In genomic region chr4:70714061-70714468, GRCh38 we compare ENCODE assay signal across 9 cellular contexts. TPM values are rescaled to one million over a fixed set of nuclear protein-coding genes. Genes with fewer than 3 reads are reported as not detected.
DNase-seq lines count a peak whose midpoint lies in the region; ATAC-seq, FAIRE-seq and TF ChIP-seq lines count a peak whose summit lies in the region.
"Had no signal": no experiment of that assay in that cellular context is flagged by ENCODE, and none has a peak within 500 bp of the region (broad histone marks: within the 10 kb centered on the region; RNA-seq: fewer than 3 reads in every experiment).

No MANE protein-coding gene starts in this region.

- CTCF ChIA-PET in activated B cell treated with CpG ODN at 0.5 μM for 24 hours (lab: Charles Lee), result interaction anchor here (0.6 to 4.5 kb wide), 3 partner anchors 9 to 296 kb away, joined by 3 to 18 read pairs (median 8); no protein-coding TSS in a partner anchor
- CTCF ChIA-PET in activated CD4-positive, alpha-beta memory T cell treated with anti-CD3 and anti-CD28 coated beads, Interleukin-2, amount 10 ng/mL, durations not matched to agents 7 days and 5 days (lab: Charles Lee), result no interaction called here

- ATAC-seq in GM19438 (IDR thresholded peaks at IDR 0.05; ENCODE audit: low read depth, unreplicated experiment) (peak; percentile 17), HG03025 (IDR thresholded peaks at IDR 0.05; ENCODE audit: low FRiP score, unreplicated experiment) (peak; percentile 30), activated B cell treated with CpG ODN at 0.5 μM for 24 hours (ENCODE audit: low read depth) (peak; percentile 23)
- ATAC-seq in natural killer cell treated with Interleukin-12 subunit alpha and Interleukin-12 subunit beta and Interleukin-15 and Interleukin-18, amount 100 ng/mL, for 72 hours, result no peak

- 28 to 66% (median 45%) methylated on average over 3 of the region's 3 CpGs for WGBS in small intestine, 3 donors

- H3K4me3 ChIP-seq in small intestine (ENCODE audit: low read depth in 1 of 2, low read length in 2 of 2), result no peak overlapping the region
- H3K4me3 ChIP-seq in effector memory CD4-positive, alpha-beta T cell (ENCODE audit: insufficient read depth, low read depth, low read length, poor library complexity, severe bottlenecking), result no peak overlapping the region

- POLR2A ChIA-PET in activated B cell treated with CpG ODN at 0.5 μM for 24 hours (lab: Charles Lee), result interaction anchor here (0.8 to 4.8 kb wide), 4 partner anchors 9 to 59 kb away, joined by 3 to 49 read pairs (median 20); no protein-coding TSS in a partner anchor
- POLR2A ChIA-PET in activated CD4-positive, alpha-beta memory T cell treated with anti-CD3 and anti-CD28 coated beads, Interleukin-2, amount 10 ng/mL, durations not matched to agents 7 days and 5 days (lab: Charles Lee), result no interaction called here

- H3K4me1 Mint-ChIP-seq in activated B cell treated with CpG ODN at 0.5 μM for 24 hours, result peaks cover 61% of the 10 kb centered on the region
- H3K4me1 Mint-ChIP-seq in activated CD4-positive, alpha-beta memory T cell treated with anti-CD3 and anti-CD28 coated beads, Interleukin-2, amount 10 ng/mL, durations not matched to agents 7 days and 5 days, result peaks cover 8% of the 10 kb centered on the region
- H3K4me1 Mint-ChIP-seq in natural killer cell treated with Interleukin-12 subunit alpha and Interleukin-12 subunit beta and Interleukin-15 and Interleukin-18, amount 100 ng/mL, for 72 hours (ENCODE audit: low read depth in 2 of 2), result peaks cover 6 to 19% of the 10 kb centered on the region in 2 donors

- H3K27ac ChIP-seq in small intestine (ENCODE audit: low read depth in 1 of 2, low read length in 1 of 2), result no peak overlapping the region
- no peak overlapping the region for H3K27ac ChIP-seq in effector memory CD4-positive, alpha-beta T cell (ENCODE audit: insufficient read depth, low read length, poor library complexity, severe bottlenecking)

- H3K27me3 ChIP-seq in small intestine (ENCODE audit: control insufficient read depth in 2 of 2, insufficient read depth in 2 of 2, low read length in 2 of 2), result no peaks in the 10 kb centered on the region
- no peaks in the 10 kb centered on the region for H3K27me3 ChIP-seq in effector memory CD4-positive, alpha-beta T cell (replicated peaks; ENCODE audit: control insufficient read depth, insufficient read depth, low read length, poor library complexity, severe bottlenecking)

- H3K9me3 Mint-ChIP-seq in activated B cell treated with CpG ODN at 0.5 μM for 24 hours, result no peaks in the 10 kb centered on the region
- H3K9me3 Mint-ChIP-seq in activated CD4-positive, alpha-beta memory T cell treated with anti-CD3 and anti-CD28 coated beads, Interleukin-2, amount 10 ng/mL, durations not matched to agents 7 days and 5 days, result no peaks in the 10 kb centered on the region
- H3K9me3 Mint-ChIP-seq in natural killer cell treated with Interleukin-12 subunit alpha and Interleukin-12 subunit beta and Interleukin-15 and Interleukin-18, amount 100 ng/mL, for 72 hours, result no peaks in the 10 kb centered on the region

- peak overlapping the region; percentile 94 for H3K27ac Mint-ChIP-seq in activated B cell treated with CpG ODN at 0.5 μM for 24 hours
- H3K27ac Mint-ChIP-seq in activated CD4-positive, alpha-beta memory T cell treated with anti-CD3 and anti-CD28 coated beads, Interleukin-2, amount 10 ng/mL, durations not matched to agents 7 days and 5 days, result no peak overlapping the region
- H3K27ac Mint-ChIP-seq in natural killer cell treated with Interleukin-12 subunit alpha and Interleukin-12 subunit beta and Interleukin-15 and Interleukin-18, amount 100 ng/mL, for 72 hours, result no peak overlapping the region

- no peak for TF ChIP-seq CTCF in activated B cell treated with CpG ODN at 0.5 μM for 24 hours (IDR thresholded peaks at IDR 0.05)

- no peaks in the 10 kb centered on the region for H3K9me3 ChIP-seq in small intestine (ENCODE audit: control insufficient read depth, low read depth)
- H3K9me3 ChIP-seq in effector memory CD4-positive, alpha-beta T cell (ENCODE audit: control insufficient read depth, low read length), result no peaks in the 10 kb centered on the region

- FAIRE-seq in small intestine (lab: Jason Lieb, UNC), result no peak

- H3K36me3 ChIP-seq in small intestine (ENCODE audit: control insufficient read depth in 2 of 2, insufficient read depth in 2 of 2, low read length in 2 of 2), result no peaks in the 10 kb centered on the region
- no peaks in the 10 kb centered on the region for H3K36me3 ChIP-seq in effector memory CD4-positive, alpha-beta T cell (ENCODE audit: control insufficient read depth, insufficient read depth, low read length)

- no peaks in the 10 kb centered on the region for H3K36me3 Mint-ChIP-seq in activated B cell treated with CpG ODN at 0.5 μM for 24 hours (ENCODE audit: low read depth)
- H3K36me3 Mint-ChIP-seq in activated CD4-positive, alpha-beta memory T cell treated with anti-CD3 and anti-CD28 coated beads, Interleukin-2, amount 10 ng/mL, durations not matched to agents 7 days and 5 days (ENCODE audit: low read depth), result no peaks in the 10 kb centered on the region
- H3K36me3 Mint-ChIP-seq in natural killer cell treated with Interleukin-12 subunit alpha and Interleukin-12 subunit beta and Interleukin-15 and Interleukin-18, amount 100 ng/mL, for 72 hours, result no peaks in the 10 kb centered on the region

- DNase-seq in activated B cell treated with CpG ODN at 0.5 μM for 24 hours, result no peak
- peak; percentile 81 for DNase-seq in small intestine
- no peak for DNase-seq in effector memory CD4-positive, alpha-beta T cell
- DNase-seq in activated CD4-positive, alpha-beta memory T cell treated with anti-CD3 and anti-CD28 coated beads, Interleukin-2, amount 10 ng/mL, durations not matched to agents 7 days and 5 days, result no peak
- DNase-seq in NCI-H1092 treated with DMSO at 0.1 percent for 48 hours (lab: John Stamatoyannopoulos, UW), result no peak
- DNase-seq in natural killer cell treated with Interleukin-12 subunit alpha and Interleukin-12 subunit beta and Interleukin-15 and Interleukin-18, amount 100 ng/mL, for 72 hours (ENCODE audit: low spot score), result no peak
- DNase-seq: NCI-H774 had no signal

- H3K27me3 Mint-ChIP-seq in activated B cell treated with CpG ODN at 0.5 μM for 24 hours, result no peaks in the 10 kb centered on the region
- no peaks in the 10 kb centered on the region for H3K27me3 Mint-ChIP-seq in activated CD4-positive, alpha-beta memory T cell treated with anti-CD3 and anti-CD28 coated beads, Interleukin-2, amount 10 ng/mL, durations not matched to agents 7 days and 5 days
- H3K27me3 Mint-ChIP-seq in natural killer cell treated with Interleukin-12 subunit alpha and Interleukin-12 subunit beta and Interleukin-15 and Interleukin-18, amount 100 ng/mL, for 72 hours, result no peaks in the 10 kb centered on the region

- peaks cover 0 to 5% of the 10 kb centered on the region in 2 donors for H3K4me1 ChIP-seq in small intestine (ENCODE audit: control insufficient read depth in 2 of 2, insufficient read depth in 1 of 2, low read depth in 1 of 2, low read length in 1 of 2)
- H3K4me1 ChIP-seq in effector memory CD4-positive, alpha-beta T cell (ENCODE audit: control insufficient read depth, insufficient read depth, low read length, poor library complexity, severe bottlenecking), result no peaks in the 10 kb centered on the region

- H3K4me3 Mint-ChIP-seq in activated B cell treated with CpG ODN at 0.5 μM for 24 hours, result peak overlapping the region; percentile 69
- no peak overlapping the region for H3K4me3 Mint-ChIP-seq in activated CD4-positive, alpha-beta memory T cell treated with anti-CD3 and anti-CD28 coated beads, Interleukin-2, amount 10 ng/mL, durations not matched to agents 7 days and 5 days
- H3K4me3 Mint-ChIP-seq in natural killer cell treated with Interleukin-12 subunit alpha and Interleukin-12 subunit beta and Interleukin-15 and Interleukin-18, amount 100 ng/mL, for 72 hours, result no peak overlapping the region

- intact Hi-C loops in activated B cell treated with CpG ODN at 0.5 μM for 24 hours (cut with micrococcal nuclease), result loop anchor here (1.0 to 2.0 kb wide), 2 partner anchors 26 to 41 kb away; partner anchors contain the start of gene UTP3

RNA-seq across cellular contexts. Expression of gene RUFY3, which starts 7.7 kb away (rescaled TPM):
- total RNA-seq in activated B cell treated with CpG ODN at 0.5 μM for 24 hours, result 55.0 and 69.4 TPM in 2 replicates
- 10 to 100 TPM; 13.8 to 19.7 (median 16.8) TPM for polyA plus RNA-seq in small intestine
- 1 to 10 TPM; 9.1 to 9.7 TPM for total RNA-seq in activated CD4-positive, alpha-beta memory T cell treated with anti-CD3 and anti-CD28 coated beads, Interleukin-2, amount 10 ng/mL, durations not matched to agents 7 days and 5 days
- total RNA-seq in natural killer cell treated with Interleukin-12 subunit alpha and Interleukin-12 subunit beta and Interleukin-15 and Interleukin-18, amount 100 ng/mL, for 72 hours, result 10 to 100 TPM; 17.7 to 26.3 TPM

RNA-seq across cellular contexts. Expression of gene UTP3, which starts 25.7 kb away (rescaled TPM):
- total RNA-seq in activated B cell treated with CpG ODN at 0.5 μM for 24 hours, result 38.5 and 40.1 TPM in 2 replicates
- polyA plus RNA-seq in small intestine, result 10 to 100 TPM; 18.6 to 24.8 (median 22.1) TPM
- total RNA-seq in activated CD4-positive, alpha-beta memory T cell treated with anti-CD3 and anti-CD28 coated beads, Interleukin-2, amount 10 ng/mL, durations not matched to agents 7 days and 5 days, result 10 to 100 TPM; 28.7 to 28.9 TPM
- total RNA-seq in natural killer cell treated with Interleukin-12 subunit alpha and Interleukin-12 subunit beta and Interleukin-15 and Interleukin-18, amount 100 ng/mL, for 72 hours, result 10 to 100 TPM; 33.8 to 49.8 TPM

RNA-seq across cellular contexts. Expression of gene JCHAIN, which starts 47.8 kb away (rescaled TPM):
- total RNA-seq in activated B cell treated with CpG ODN at 0.5 μM for 24 hours, result 47.0 and 53.7 TPM in 2 replicates
- 1,000 to 10,000 TPM in 1 of 3 donors, 100 to 1,000 TPM in 1, 10 to 100 TPM in 1; 42.3 to 2,753 (median 175) TPM for polyA plus RNA-seq in small intestine
- total RNA-seq in activated CD4-positive, alpha-beta memory T cell treated with anti-CD3 and anti-CD28 coated beads, Interleukin-2, amount 10 ng/mL, durations not matched to agents 7 days and 5 days, result under 1 TPM in 1 of 2 experiments, not detected in 1; 0.35 TPM
- 10 to 100 TPM in 1 of 2 donors, not detected in 1; 39.7 TPM for total RNA-seq in natural killer cell treated with Interleukin-12 subunit alpha and Interleukin-12 subunit beta and Interleukin-15 and Interleukin-18, amount 100 ng/mL, for 72 hours

Comparison
In these comparisons a context has a peak if more than half of its experiments do, and no peak if none do; other contexts are left out.
1. ATAC-seq: peak in GM19438 (single experiment), HG03025 (single experiment) and activated B cell treated with CpG ODN at 0.5 μM for 24 hours (single experiment); none in natural killer cell treated with Interleukin-12 subunit alpha and Interleukin-12 subunit beta and Interleukin-15 and Interleukin-18, amount 100 ng/mL, for 72 hours (0 of 2).